Comparison of ENCODE assay signal across 10 cellular contexts in genomic region chr1:33459766-33460543, GRCh38. TPM values are rescaled to one million over a fixed set of nuclear protein-coding genes. Genes with fewer than 3 reads are reported as not detected.
DNase-seq lines count a peak whose midpoint lies in the region; ATAC-seq, FAIRE-seq and TF ChIP-seq lines count a peak whose summit lies in the region.
"Had no signal": no experiment of that assay in that cellular context is flagged by ENCODE, and none has a peak within 500 bp of the region (broad histone marks: within the 10 kb centered on the region; RNA-seq: fewer than 3 reads in every experiment).

No MANE protein-coding gene starts in this region.

- H3K27ac ChIP-seq in temporal lobe (ENCODE audit: low read depth, low read length), result peak overlapping the region; percentile 7

- ATAC-seq in left ventricle myocardium superior (peak; percentile 38), HG02798 (IDR thresholded peaks at IDR 0.05; ENCODE audit: poor library complexity, unreplicated experiment) (no peak)

- intact Hi-C loops in left ventricle myocardium superior (cut with micrococcal nuclease), result loop anchor here (10.0 kb wide), 1 partner anchor 165 kb away; no protein-coding TSS in a partner anchor

- DNase-seq in GM12891 (ENCODE audit: insufficient read length, low spot score) (no peak), amniotic epithelial cell (ENCODE audit: low read depth) (peak; percentile 40), left ventricle myocardium superior (no peak), NCI-H345 treated with DMSO at 0.1 percent for 48 hours (lab: John Stamatoyannopoulos, UW; ENCODE audit: unreplicated experiment) (no peak), NCI-H1092 (lab: John Stamatoyannopoulos, UW) (no peak)
- DNase-seq: foreskin melanocyte; stimulated activated naive CD4-positive, alpha-beta T cell treated with Interleukin-2 at 50 U/mL for 16 hours had no signal

- FAIRE-seq in GM12891 (lab: Jason Lieb, UNC), result peak; percentile 69
- FAIRE-seq: G401.6 had no signal

- TF ChIP-seq POLR2A in GM12891 (IDR thresholded peaks at IDR 0.05; ENCODE audit: low read depth, low read length), result no peak

TF ChIP-seq in GM12891, 5 proteins besides CTCF, POLR2A, EP300 and RAD21:
- TF ChIP-seq PAX5 (IDR thresholded peaks at IDR 0.05; ENCODE audit: insufficient read depth, low read length, severe bottlenecking), result no peak
- no peak for TF ChIP-seq POU2F2 (IDR thresholded peaks at IDR 0.05; ENCODE audit: low read depth, low read length)
- no peak for TF ChIP-seq SPI1 (IDR thresholded peaks at IDR 0.05; ENCODE audit: low read depth, low read length)
- TF ChIP-seq POLR2AphosphoS5 (IDR thresholded peaks at IDR 0.05; ENCODE audit: low read depth, low read length), result no peak
- TF ChIP-seq TAF1 (IDR thresholded peaks at IDR 0.05; ENCODE audit: low read depth, low read length), result no peak
TF ChIP-seq in GM12891: peak in this region for 0.

RNA-seq across cellular contexts. Expression of gene ZSCAN20, which starts 12.5 kb away (rescaled TPM):
- 0.90 TPM for polyA plus RNA-seq in GM12891 (2012; ENCODE audit: low read depth, missing spikeins)
- total RNA-seq in left ventricle myocardium superior (4.4 TPM), temporal lobe (6.9 TPM)

RNA-seq across cellular contexts. Expression of gene PHC2, which starts 29.1 kb away (rescaled TPM):
- polyA plus RNA-seq in GM12891 (2012; ENCODE audit: low read depth, missing spikeins), result 12.1 TPM
- total RNA-seq in left ventricle myocardium superior (118 TPM), temporal lobe (40.3 TPM)
